ENCODE assay signal across 1 cellular context in the genomic region with DNA sequence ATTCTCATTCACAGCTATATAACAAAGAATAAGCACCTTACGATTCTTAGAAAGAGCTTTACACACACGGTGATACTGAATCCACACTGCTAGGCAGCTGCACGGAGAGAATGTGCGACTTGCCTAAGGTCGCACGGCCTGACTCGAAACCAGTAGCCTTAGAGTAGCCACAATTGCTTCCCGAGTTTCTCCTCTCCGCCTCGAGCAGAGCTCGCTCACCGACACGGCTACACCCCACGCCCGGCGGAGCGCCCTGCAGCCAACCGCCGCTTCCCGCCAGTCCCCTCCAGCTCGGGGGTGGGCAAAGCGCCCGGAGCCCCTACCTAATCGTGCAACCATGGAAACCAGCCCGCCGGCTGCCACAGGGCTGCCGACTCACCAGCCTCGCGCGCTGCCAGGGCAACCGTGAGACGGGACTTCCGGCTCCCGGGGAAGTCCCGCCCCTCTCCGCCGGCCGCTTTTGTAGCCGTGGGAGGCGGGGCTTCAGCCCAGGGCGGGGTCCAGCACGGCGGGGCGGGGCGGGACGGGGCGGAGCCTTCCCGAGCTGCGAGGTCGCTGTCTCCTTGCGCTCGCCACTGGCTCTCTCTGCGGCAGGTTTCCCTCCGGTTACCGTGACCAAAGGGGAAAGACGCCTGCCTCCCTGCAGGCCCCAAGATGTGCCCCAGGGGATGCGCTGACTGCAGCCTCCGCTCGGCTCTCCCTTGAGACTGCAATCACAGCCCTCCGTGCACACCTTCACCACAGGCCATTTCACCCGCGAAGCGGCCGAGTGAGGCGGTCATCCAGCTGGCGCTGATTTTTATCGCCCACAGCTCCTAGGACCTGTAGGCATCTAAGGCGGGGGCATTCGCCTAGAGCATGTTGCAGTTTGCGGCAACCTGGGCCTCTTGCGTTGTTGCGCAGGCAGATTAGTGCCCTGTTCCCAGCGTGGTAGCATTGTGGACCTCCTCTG.
A peak's percentile ranks its signal among the peaks of the same experiment; 100 is the strongest.
TF ChIP-seq lines count a peak whose summit lies in the region.

No MANE protein-coding gene starts in this region.

TF ChIP-seq in WTC11, 78 proteins besides CTCF, POLR2A, EP300 and RAD21 (continued from another document):
- TF ChIP-seq, protein P1, sequence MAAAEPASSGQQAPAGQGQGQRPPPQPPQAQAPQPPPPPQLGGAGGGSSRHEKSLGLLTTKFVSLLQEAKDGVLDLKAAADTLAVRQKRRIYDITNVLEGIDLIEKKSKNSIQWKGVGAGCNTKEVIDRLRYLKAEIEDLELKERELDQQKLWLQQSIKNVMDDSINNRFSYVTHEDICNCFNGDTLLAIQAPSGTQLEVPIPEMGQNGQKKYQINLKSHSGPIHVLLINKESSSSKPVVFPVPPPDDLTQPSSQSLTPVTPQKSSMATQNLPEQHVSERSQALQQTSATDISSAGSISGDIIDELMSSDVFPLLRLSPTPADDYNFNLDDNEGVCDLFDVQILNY (CRISPR knock-in tag; IDR thresholded peaks at IDR 0.05): peak; percentile 25; the same call in 1 of the 2 replicates
- TF ChIP-seq KAT7 (CRISPR knock-in tag; IDR thresholded peaks at IDR 0.05; ENCODE audit: borderline replicate concordance): no peak
- TF ChIP-seq ZNF423 (CRISPR knock-in tag; IDR thresholded peaks at IDR 0.05): no peak
- TF ChIP-seq, protein P2, sequence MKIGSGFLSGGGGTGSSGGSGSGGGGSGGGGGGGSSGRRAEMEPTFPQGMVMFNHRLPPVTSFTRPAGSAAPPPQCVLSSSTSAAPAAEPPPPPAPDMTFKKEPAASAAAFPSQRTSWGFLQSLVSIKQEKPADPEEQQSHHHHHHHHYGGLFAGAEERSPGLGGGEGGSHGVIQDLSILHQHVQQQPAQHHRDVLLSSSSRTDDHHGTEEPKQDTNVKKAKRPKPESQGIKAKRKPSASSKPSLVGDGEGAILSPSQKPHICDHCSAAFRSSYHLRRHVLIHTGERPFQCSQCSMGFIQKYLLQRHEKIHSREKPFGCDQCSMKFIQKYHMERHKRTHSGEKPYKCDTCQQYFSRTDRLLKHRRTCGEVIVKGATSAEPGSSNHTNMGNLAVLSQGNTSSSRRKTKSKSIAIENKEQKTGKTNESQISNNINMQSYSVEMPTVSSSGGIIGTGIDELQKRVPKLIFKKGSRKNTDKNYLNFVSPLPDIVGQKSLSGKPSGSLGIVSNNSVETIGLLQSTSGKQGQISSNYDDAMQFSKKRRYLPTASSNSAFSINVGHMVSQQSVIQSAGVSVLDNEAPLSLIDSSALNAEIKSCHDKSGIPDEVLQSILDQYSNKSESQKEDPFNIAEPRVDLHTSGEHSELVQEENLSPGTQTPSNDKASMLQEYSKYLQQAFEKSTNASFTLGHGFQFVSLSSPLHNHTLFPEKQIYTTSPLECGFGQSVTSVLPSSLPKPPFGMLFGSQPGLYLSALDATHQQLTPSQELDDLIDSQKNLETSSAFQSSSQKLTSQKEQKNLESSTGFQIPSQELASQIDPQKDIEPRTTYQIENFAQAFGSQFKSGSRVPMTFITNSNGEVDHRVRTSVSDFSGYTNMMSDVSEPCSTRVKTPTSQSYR (CRISPR knock-in tag; IDR thresholded peaks at IDR 0.05): no peak
- no peak for TF ChIP-seq CREB1 (CRISPR knock-in tag; IDR thresholded peaks at IDR 0.05)
- peak; percentile 50; the same call in 1 of the 2 replicates for TF ChIP-seq ZNF416 (CRISPR knock-in tag; IDR thresholded peaks at IDR 0.05)
- no peak for TF ChIP-seq GABPB1 (CRISPR knock-in tag; IDR thresholded peaks at IDR 0.05)
- TF ChIP-seq, protein P3, sequence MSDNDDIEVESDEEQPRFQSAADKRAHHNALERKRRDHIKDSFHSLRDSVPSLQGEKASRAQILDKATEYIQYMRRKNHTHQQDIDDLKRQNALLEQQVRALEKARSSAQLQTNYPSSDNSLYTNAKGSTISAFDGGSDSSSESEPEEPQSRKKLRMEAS (CRISPR knock-in tag; IDR thresholded peaks at IDR 0.05): peak; percentile 47
- no peak for TF ChIP-seq GTF2I (CRISPR knock-in tag; conservative IDR thresholded peaks at IDR 0.05)
- 0 out of 2 replicates have a peak, but pooled peaks have one; percentile 3 for TF ChIP-seq RORB (CRISPR knock-in tag; IDR thresholded peaks at IDR 0.05)
- peak; percentile 83 for TF ChIP-seq SP1 (CRISPR knock-in tag; conservative IDR thresholded peaks at IDR 0.05)
- no peak for TF ChIP-seq PRRX2 (CRISPR knock-in tag; IDR thresholded peaks at IDR 0.05)
